Comparison of ENCODE assay signal across 20 cellular contexts in genomic region chr2:175355246-175355645, GRCh38.
"Had no signal": no experiment of that assay in that cellular context is flagged by ENCODE, and none has a peak within 500 bp of the region (broad histone marks: within the 10 kb centered on the region; RNA-seq: fewer than 3 reads in every experiment).

No MANE protein-coding gene starts in this region.

- DNase-seq: naive thymus-derived CD8-positive, alpha-beta T cell; nephron progenitor cell; nucleus accumbens; pancreas; posterior cingulate gyrus; psoas muscle; right cardiac atrium; right lobe of liver; sigmoid colon; small intestine; stimulated activated CD4-positive, alpha-beta T cell treated with anti-CD3 and anti-CD28 coated beads, Interleukin-15, amount 100 ng/mL, for 24 hours; stimulated activated CD4-positive, alpha-beta T cell treated with anti-CD3 and anti-CD28 coated beads, Interleukin-2, amount 100 ng/mL, for 24 hours; stimulated activated CD4-positive, alpha-beta T cell treated with anti-CD3 and anti-CD28 coated beads, Interleukin-2, amount 100 ng/mL, for 48 hours; stimulated activated CD4-positive, alpha-beta T cell treated with anti-CD3 and anti-CD28 coated beads, Interleukin-4, amount 100 ng/mL, for 24 hours; stimulated activated naive B cell treated with anti-CD40 and anti-IgM and Interleukin-4, amounts not matched to agents 10 μg/mL and 1 μg/mL and 100 μg/mL, for 72 hours; stimulated activated naive CD4-positive, alpha-beta T cell treated with Interleukin-2 at 50 U/mL for 16 hours; stomach; thyroid gland; trophoblast cell; upper lobe of left lung had no signal
